26 cellular contexts compared by ENCODE assay signal in the genomic region with DNA sequence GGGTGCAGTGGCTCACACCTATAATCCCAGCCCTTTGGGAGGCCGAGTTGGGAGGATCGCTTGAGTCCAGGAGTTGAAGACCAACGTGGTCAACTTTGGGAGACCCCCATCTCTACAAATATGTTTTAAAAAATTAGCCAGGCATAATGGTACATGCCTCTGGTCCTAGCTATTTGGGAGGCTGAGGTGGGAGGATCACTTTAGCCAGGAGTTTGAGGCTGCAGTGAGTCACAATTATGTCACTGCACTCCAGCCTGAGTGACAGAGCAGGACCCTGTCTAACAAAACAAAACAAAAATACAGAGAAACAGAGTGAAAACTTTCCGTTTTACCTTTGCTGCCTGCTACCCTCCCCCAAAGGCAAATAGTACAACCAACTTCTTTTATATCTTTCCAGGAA.
DNase-seq lines count a peak whose midpoint lies in the region; ATAC-seq, FAIRE-seq and TF ChIP-seq lines count a peak whose summit lies in the region.
"Had no signal": no experiment of that assay in that cellular context is flagged by ENCODE, and none has a peak within 500 bp of the region (broad histone marks: within the 10 kb centered on the region; RNA-seq: fewer than 3 reads in every experiment).

No MANE protein-coding gene starts in this region.

- ATAC-seq in A549 (no peak), HG03097 (IDR thresholded peaks at IDR 0.05; ENCODE audit: low FRiP score, unreplicated experiment) (no peak), psoas muscle (no peak)
- no peak for ATAC-seq in stimulated activated effector memory CD8-positive, alpha-beta T cell treated with anti-CD3 and anti-CD28 coated beads, Interleukin-12 subunit alpha, Interleukin-12 subunit beta, amount 100 ng/mL, for 72 hours
- ATAC-seq: GM23338, K562, SK-N-SH treated with all-trans-retinoic acid at 6 μM for 48 hours had no signal

- 68% methylated on average over 4 of the region's 4 CpGs for WGBS in A549 (ENCODE audit: missing lambda C conversion rate)
- WGBS in psoas muscle, 3 donors = 93% methylated on average over 4 of the region's 4 CpGs

- H3K4me3 ChIP-seq in A549 = no peak overlapping the region
- no peak overlapping the region for H3K4me3 ChIP-seq in psoas muscle
- H3K4me3 ChIP-seq: BLaER1, GM23338, K562, MG63, Peyer's patch had no signal

- peaks cover 26% of the 10 kb centered on the region for H3K4me1 Mint-ChIP-seq in osteocyte (ENCODE audit: unreplicated experiment)
- H3K4me1 Mint-ChIP-seq in stimulated activated effector memory CD8-positive, alpha-beta T cell treated with anti-CD3 and anti-CD28 coated beads, Interleukin-12 subunit alpha, Interleukin-12 subunit beta, amount 100 ng/mL, for 72 hours = no peaks in the 10 kb centered on the region
- H3K4me1 Mint-ChIP-seq: CD4-positive, CD25-positive, alpha-beta regulatory T cell; H9 had no signal

- H3K36me3 Mint-ChIP-seq in osteocyte (ENCODE audit: unreplicated experiment) = peaks cover 4% of the 10 kb centered on the region
- H3K36me3 Mint-ChIP-seq in stimulated activated effector memory CD8-positive, alpha-beta T cell treated with anti-CD3 and anti-CD28 coated beads, Interleukin-12 subunit alpha, Interleukin-12 subunit beta, amount 100 ng/mL, for 72 hours = no peaks in the 10 kb centered on the region
- H3K36me3 Mint-ChIP-seq: CD4-positive, CD25-positive, alpha-beta regulatory T cell had no signal

- FAIRE-seq in A549 (lab: Jason Lieb, UNC) = no peak
- FAIRE-seq: GM18507, K562 had no signal

- H3K27me3 ChIP-seq in psoas muscle (ENCODE audit: insufficient read depth in 3 of 3, low read length in 2 of 3) = no peaks in the 10 kb centered on the region
- H3K27me3 ChIP-seq: BLaER1, MG63, Peyer's patch had no signal

- TF ChIP-seq CTCF in A549 (IDR thresholded peaks at IDR 0.05) (no peak), osteocyte (IDR thresholded peaks at IDR 0.05) (no peak), psoas muscle (IDR thresholded peaks at IDR 0.05) (no peak)

- no peaks in the 10 kb centered on the region for H3K27me3 Mint-ChIP-seq in osteocyte (ENCODE audit: unreplicated experiment)

- H3K27ac ChIP-seq in A549 (peak overlapping the region; percentile 14 to 75; a peak in 5 of 6 replicates), epithelial cell of prostate (peak overlapping the region; percentile 70), psoas muscle (no peak overlapping the region)
- H3K27ac ChIP-seq: BLaER1, Peyer's patch had no signal

- H3K4me2 ChIP-seq in A549 = peak overlapping the region; percentile 43
- H3K4me2 ChIP-seq: BLaER1, GM23338 had no signal

- no peak for TF ChIP-seq RAD21 in A549 (conservative IDR thresholded peaks at IDR 0.05 in 1 of 2, IDR thresholded peaks at IDR 0.05 in 1 of 2)

- no peak overlapping the region for H3K27ac Mint-ChIP-seq in osteocyte (ENCODE audit: unreplicated experiment)
- no peak overlapping the region for H3K27ac Mint-ChIP-seq in stimulated activated effector memory CD8-positive, alpha-beta T cell treated with anti-CD3 and anti-CD28 coated beads, Interleukin-12 subunit alpha, Interleukin-12 subunit beta, amount 100 ng/mL, for 72 hours
- H3K27ac Mint-ChIP-seq: CD4-positive, CD25-positive, alpha-beta regulatory T cell; GM23338 had no signal

- intact Hi-C loops in psoas muscle (cut with DNase I) = no loop called here

- no peak overlapping the region for H3K4me3 Mint-ChIP-seq in osteocyte (ENCODE audit: unreplicated experiment)
- no peak overlapping the region for H3K4me3 Mint-ChIP-seq in stimulated activated effector memory CD8-positive, alpha-beta T cell treated with anti-CD3 and anti-CD28 coated beads, Interleukin-12 subunit alpha, Interleukin-12 subunit beta, amount 100 ng/mL, for 72 hours
- H3K4me3 Mint-ChIP-seq: CD4-positive, CD25-positive, alpha-beta regulatory T cell; GM23338; H9 had no signal

- H3K9me3 Mint-ChIP-seq in osteocyte (ENCODE audit: unreplicated experiment) = peaks cover 7% of the 10 kb centered on the region
- H3K9me3 Mint-ChIP-seq in stimulated activated effector memory CD8-positive, alpha-beta T cell treated with anti-CD3 and anti-CD28 coated beads, Interleukin-12 subunit alpha, Interleukin-12 subunit beta, amount 100 ng/mL, for 72 hours = no peaks in the 10 kb centered on the region
- H3K9me3 Mint-ChIP-seq: GM23338 had no signal

- DNase-seq in A549 (ENCODE audit: low read depth in 1 of 2, low spot score in 1 of 2) (no peak), HEK293T (ENCODE audit: extremely low spot score) (no peak), RPMI7951 (ENCODE audit: low read depth) (peak; percentile 20), epithelial cell of prostate (ENCODE audit: low read depth, low spot score) (no peak), osteocyte (ENCODE audit: extremely low spot score, unreplicated experiment) (no peak), psoas muscle (no peak)
- DNase-seq in stimulated activated effector memory CD8-positive, alpha-beta T cell treated with anti-CD3 and anti-CD28 coated beads, Interleukin-12 subunit alpha, Interleukin-12 subunit beta, amount 100 ng/mL, for 72 hours (ENCODE audit: low spot score in 2 of 2) = no peak
- DNase-seq: CD4-positive, CD25-positive, alpha-beta regulatory T cell; DMS153; DND-41; H9; Kasumi-1; MG63; NCI-H1105 treated with DMSO at 0.1 percent for 48 hours; NCI-H146; NCI-H2029; NCI-H446 treated with DMSO at 0.1 percent for 48 hours; NCI-H526; NCI-H82; Peyer's patch had no signal

- peaks cover 73% of the 10 kb centered on the region for H3K4me1 ChIP-seq in A549
- no peaks in the 10 kb centered on the region for H3K4me1 ChIP-seq in psoas muscle
- H3K4me1 ChIP-seq: BLaER1, Peyer's patch had no signal

- no peak for TF ChIP-seq POLR2A in A549 (IDR thresholded peaks at IDR 0.05; ENCODE audit: low read length)

- CTCF ChIA-PET in A549 (lab: Yijun Ruan, JAX) = interaction anchor here (0.6 to 1.1 kb wide), 3 partner anchors 22 to 258 kb away, joined by 3 read pairs; no protein-coding TSS in a partner anchor
- CTCF ChIA-PET in HEK293T (lab: Yijun Ruan, JAX) = no interaction called here

- no peaks in the 10 kb centered on the region for H3K36me3 ChIP-seq in psoas muscle (ENCODE audit: insufficient read depth in 1 of 2, low read depth in 1 of 2)
- H3K36me3 ChIP-seq: BLaER1, Peyer's patch had no signal

- no peak for TF ChIP-seq EP300 in A549 (IDR thresholded peaks at IDR 0.05)

- POLR2A ChIA-PET in A549 (lab: Yijun Ruan, JAX) = no interaction called here
- POLR2A ChIA-PET in HEK293T (lab: Yijun Ruan, JAX) = no interaction called here

- H3K9me3 ChIP-seq in A549 (peaks cover 7% of the 10 kb centered on the region; the same call in 2 of the 3 replicates), psoas muscle (peaks cover 7% of the 10 kb centered on the region)
- H3K9me3 ChIP-seq: Peyer's patch had no signal

TF ChIP-seq in A549, 52 proteins besides CTCF, POLR2A, EP300 and RAD21:
- TF ChIP-seq ZSCAN20 (CRISPR knock-in tag; IDR thresholded peaks at IDR 0.05) (no peak), ELK1 (IDR thresholded peaks at IDR 0.05; ENCODE audit: low read depth, low read length) (no peak), HOXB13 (CRISPR knock-in tag; IDR thresholded peaks at IDR 0.05; ENCODE audit: low read depth) (no peak), MYC (IDR thresholded peaks at IDR 0.05; ENCODE audit: borderline replicate concordance, low read length) (no peak), FOSL2 (IDR thresholded peaks at IDR 0.05) (no peak), FOSL2 (CRISPR knock-in tag; IDR thresholded peaks at IDR 0.05) (peak; percentile 55), SREBF2 (IDR thresholded peaks at IDR 0.05) (no peak), MAFK (IDR thresholded peaks at IDR 0.05; ENCODE audit: partially characterized antibody) (no peak)
- TF ChIP-seq, protein P1, sequence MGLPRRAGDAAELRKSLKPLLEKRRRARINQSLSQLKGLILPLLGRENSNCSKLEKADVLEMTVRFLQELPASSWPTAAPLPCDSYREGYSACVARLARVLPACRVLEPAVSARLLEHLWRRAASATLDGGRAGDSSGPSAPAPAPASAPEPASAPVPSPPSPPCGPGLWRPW (IDR thresholded peaks at IDR 0.05) = no peak

TF ChIP-seq in HEK293T, 16 proteins besides CTCF, POLR2A, EP300 and RAD21:
- TF ChIP-seq PKNOX1 (IDR thresholded peaks at IDR 0.05) = peak; percentile 8; the same call in 1 of the 2 replicates
- TF ChIP-seq FOXM1 (IDR thresholded peaks at IDR 0.05; ENCODE audit: borderline replicate concordance) = no peak
